Comparison of ENCODE assay signal across 1 cellular context in genomic region chr14:90331497-90332270, GRCh38.
TF ChIP-seq lines count a peak whose summit lies in the region.

TSS of gene NRDE2 (minus strand) at chr14:90331941. CDS start at chr14:90331904, 37 bp downstream.

TF ChIP-seq in K562, 482 proteins besides CTCF, POLR2A, EP300 and RAD21 (continued from another document and continues in another):
- TF ChIP-seq CREB1 (IDR thresholded peaks at IDR 0.05) (no peak; the same call in 1 of the 2 replicates), CREB1 (CRISPR knock-in tag; IDR thresholded peaks at IDR 0.05) (peak; percentile 16; the same call in 1 of the 2 replicates), IFI16 (CRISPR knock-in tag; IDR thresholded peaks at IDR 0.05) (no peak), PHF20 (IDR thresholded peaks at IDR 0.05; ENCODE audit: partially characterized antibody) (peak; percentile 87), NFIC (IDR thresholded peaks at IDR 0.05) (no peak), SPI1 (IDR thresholded peaks at IDR 0.05; ENCODE audit: borderline replicate concordance, low read depth, low read length) (peak; percentile 67; the same call in 1 of the 2 replicates), ZBTB7A (IDR thresholded peaks at IDR 0.05; ENCODE audit: borderline replicate concordance, control insufficient read depth, low read depth, low read length) (peak; percentile 97), EP400 (IDR thresholded peaks at IDR 0.05) (peak; percentile 78), ZNF589 (CRISPR knock-in tag; IDR thresholded peaks at IDR 0.05; ENCODE audit: low read depth) (peak; percentile 78), ZBTB43 (CRISPR knock-in tag; IDR thresholded peaks at IDR 0.05) (no peak), TEAD1 (CRISPR knock-in tag; IDR thresholded peaks at IDR 0.05) (0 out of 4 replicates have a peak, but pooled peaks have one; percentile 43), RREB1 (CRISPR knock-in tag; IDR thresholded peaks at IDR 0.05) (peak; percentile 89; the same call in 1 of the 2 replicates), KDM5B (IDR thresholded peaks at IDR 0.05; ENCODE audit: insufficient replicate concordance, low read depth, low read length) (peak; percentile 50), ZNF143 (CRISPR knock-in tag; IDR thresholded peaks at IDR 0.05) (peak; percentile 82), E2F8 (IDR thresholded peaks at IDR 0.05; ENCODE audit: low read depth, partially characterized antibody) (no peak), ZNF583 (CRISPR knock-in tag; IDR thresholded peaks at IDR 0.05) (peak; percentile 65; the same call in 1 of the 2 replicates), NR1H2 (CRISPR knock-in tag; IDR thresholded peaks at IDR 0.05) (no peak), AFF1 (IDR thresholded peaks at IDR 0.05; ENCODE audit: low read depth in 1 of 2, partially characterized antibody in 2 of 2) (peak in 1 of 2 experiments; percentile 96), CTBP1 (IDR thresholded peaks at IDR 0.05; ENCODE audit: borderline replicate concordance) (0 out of 2 replicates have a peak, but pooled peaks have one; percentile 19), FOXP1 (CRISPR knock-in tag; IDR thresholded peaks at IDR 0.05) (0 out of 2 replicates have a peak, but pooled peaks have one; percentile 30), ZBTB1 (CRISPR knock-in tag; IDR thresholded peaks at IDR 0.05; ENCODE audit: borderline replicate concordance, low read depth) (peak; percentile 81), ZNF311 (CRISPR knock-in tag; IDR thresholded peaks at IDR 0.05) (0 out of 2 replicates have a peak, but pooled peaks have one; percentile 19), ETS1 (conservative IDR thresholded peaks at IDR 0.05; ENCODE audit: control insufficient read depth, low read depth, low read length) (0 out of 2 replicates have a peak, but pooled peaks have one; percentile 47), MXD1 (CRISPR knock-in tag; IDR thresholded peaks at IDR 0.05; ENCODE audit: borderline replicate concordance, poor library complexity, severe bottlenecking) (no peak), ZNF592 (IDR thresholded peaks at IDR 0.05) (peak; percentile 85; the same call in 1 of the 2 replicates), NFRKB (IDR thresholded peaks at IDR 0.05; ENCODE audit: low read depth) (peak; percentile 55; the same call in 1 of the 2 replicates), ZNF395 (CRISPR knock-in tag; IDR thresholded peaks at IDR 0.05) (peak; percentile 77; the same call in 1 of the 2 replicates), ARID1B (IDR thresholded peaks at IDR 0.05) (0 out of 2 replicates have a peak, but pooled peaks have one; percentile 8), ELF1 (tag; IDR thresholded peaks at IDR 0.05) (peak; percentile 53; the same call in 1 of the 2 replicates), NR4A1 (CRISPR knock-in tag; IDR thresholded peaks at IDR 0.05) (no peak), NR4A1 (tag; IDR thresholded peaks at IDR 0.05) (peak; percentile 51; the same call in 1 of the 2 replicates), C11orf30 (IDR thresholded peaks at IDR 0.05; ENCODE audit: low read depth) (peak; percentile 88), PML (IDR thresholded peaks at IDR 0.05; ENCODE audit: low read length) (peak; percentile 52; the same call in 1 of the 2 replicates)
